ENCODE assay signal across 8 cellular contexts in the genomic region with DNA sequence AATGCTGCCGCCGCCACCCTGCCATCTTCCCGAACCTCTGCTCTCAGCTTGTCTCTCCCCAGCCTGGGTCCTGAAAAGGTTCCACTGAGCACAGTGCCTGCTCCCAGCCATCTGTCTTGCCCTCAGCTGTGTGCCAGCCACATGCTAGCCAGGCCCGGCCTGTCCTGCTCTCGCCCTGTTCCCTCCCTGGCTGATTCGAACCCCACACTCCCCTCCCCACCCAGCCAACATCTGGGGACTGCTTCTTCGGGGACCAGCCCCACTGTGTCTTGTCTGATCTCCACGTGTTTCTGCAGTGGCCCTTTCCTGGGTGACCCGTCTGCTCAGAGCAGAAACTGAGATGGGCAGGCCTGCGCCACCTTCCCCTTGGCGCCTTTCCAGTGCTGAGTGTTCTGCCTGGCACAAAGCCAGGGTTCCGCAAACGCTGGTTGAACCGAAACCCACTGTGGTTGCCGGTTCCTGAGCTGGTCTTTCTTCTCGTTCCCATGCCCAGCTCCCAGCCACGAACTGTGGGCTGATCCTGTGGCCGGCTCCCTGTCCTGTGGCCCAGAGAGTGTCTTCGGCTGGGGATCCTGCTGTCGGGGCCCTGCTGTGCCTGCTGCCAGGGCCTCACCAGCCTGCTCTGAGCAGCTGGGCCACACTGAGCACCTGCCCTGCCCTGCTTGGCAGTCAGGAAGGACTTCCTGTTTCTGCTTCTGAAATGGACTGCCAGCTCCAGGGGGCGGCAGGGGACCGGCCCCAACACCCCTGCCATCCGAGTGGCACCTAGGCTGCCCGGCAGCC.
DNase-seq lines count a peak whose midpoint lies in the region; ATAC-seq, FAIRE-seq and TF ChIP-seq lines count a peak whose summit lies in the region.

No MANE protein-coding gene starts in this region.

- WGBS in H1 (ENCODE audit: extremely low coverage in 1 of 2, insufficient coverage in 1 of 2, insufficient read length in 1 of 2, insufficient replicate concordance in 2 of 2, low coverage in 1 of 2, low lambda C conversion rate in 2 of 2, missing lambda C conversion rate in 1 of 2), 2 experiments = 87% methylated on average over 23 of the region's 24 CpGs; no CpG with 5 or more reads in 1 of the 2 experiments
- WGBS in pancreas, 2 donors = 59 to 61% methylated on average over 24 of the region's 24 CpGs
- WGBS in thymus = 17% methylated on average over 24 of the region's 24 CpGs

- H3K9me3 ChIP-seq in H1 (ENCODE audit: insufficient read depth in 2 of 2, low read depth in 1 of 2, low read length in 1 of 2) (no peaks in the 10 kb centered on the region), pancreas (no peaks in the 10 kb centered on the region), thymus (ENCODE audit: control insufficient read depth) (no peaks in the 10 kb centered on the region)

- H4K20me1 ChIP-seq in H1 (replicated peaks in 1 of 2; ENCODE audit: control insufficient read depth in 1 of 2, insufficient read depth in 2 of 2, low read length in 2 of 2) = no peaks in the 10 kb centered on the region

- DNase-seq in AML-193 (lab: John Stamatoyannopoulos, UW) (peak; percentile 78 to 81), NCI-H345 (lab: John Stamatoyannopoulos, UW) (peak; percentile 82), H1 (ENCODE audit: low read depth in 1 of 2, low spot score in 2 of 2) (peak in 1 of 2 experiments; percentile 41), pancreas (peak; percentile 44 to 81 (median 69)), H7 (no peak)
- peak; percentile 88 for DNase-seq in activated CD8-positive, alpha-beta memory T cell treated with anti-CD3 and anti-CD28 coated beads for 24 hours

- H3K4me3 ChIP-seq in H1 (ENCODE audit: extremely low read depth in 1 of 4, insufficient read depth in 2 of 4, low read depth in 3 of 4, low read length in 4 of 4) = no peak overlapping the region
- H3K4me3 ChIP-seq in pancreas = no peak overlapping the region
- peak overlapping the region; percentile 16 for H3K4me3 ChIP-seq in thymus (ENCODE audit: low read length)
- no peak overlapping the region for H3K4me3 ChIP-seq in H7 (ENCODE audit: insufficient read depth, low read depth, low read length)

- peak overlapping the region; percentile 8; the same call in 1 of the 2 replicates for H4K8ac ChIP-seq in H1 (ENCODE audit: extremely low read depth, insufficient read depth, low read length)

- no peak overlapping the region for H3K4ac ChIP-seq in H1 (replicated peaks; ENCODE audit: insufficient read length, low read depth, low read length)

- H2BK120ac ChIP-seq in H1 (replicated peaks; ENCODE audit: low read depth, low read length) = no peak overlapping the region

- peak overlapping the region; percentile 45 for H4K91ac ChIP-seq in H1 (replicated peaks; ENCODE audit: insufficient read length, low read length)

- H3K4me1 ChIP-seq in H1 (replicated peaks in 1 of 4; ENCODE audit: control insufficient read depth in 3 of 4, insufficient read depth in 4 of 4, low read length in 3 of 4) (peaks cover 0 to 3% (median 0%) of the 10 kb centered on the region in 4 experiments; a peak in 3 of 7 replicates), pancreas (peaks cover 0 to 16% (median 0%) of the 10 kb centered on the region in 3 donors), thymus (ENCODE audit: control insufficient read depth, insufficient read depth, low read length) (peaks cover 81% of the 10 kb centered on the region)

- H2AK5ac ChIP-seq in H1 (ENCODE audit: low read depth, low read length) = no peak overlapping the region

- POLR2A ChIA-PET in H1 (lab: Charles Lee; ENCODE audit: partially characterized antibody) = interaction anchor here (1.0 to 1.2 kb wide), 2 partner anchors 25 to 65 kb away, joined by 3 read pairs; no protein-coding TSS in a partner anchor

- H3K27ac ChIP-seq in H1 (ENCODE audit: low read depth, low read length) = no peak overlapping the region
- peak overlapping the region in 3 of 4 donors; percentile 50 to 83 (median 78) for H3K27ac ChIP-seq in pancreas
- peak overlapping the region; percentile 97 for H3K27ac ChIP-seq in thymus (ENCODE audit: low read depth)

- H3K9ac ChIP-seq in H1 (replicated peaks in 1 of 4; ENCODE audit: extremely low read depth in 1 of 4, low read depth in 3 of 4, low read length in 3 of 4) = no peak overlapping the region

- TF ChIP-seq POLR2A in H1 (IDR thresholded peaks at IDR 0.05; ENCODE audit: control extremely low read depth in 1 of 2, low read depth in 2 of 2, low read length in 2 of 2) = no peak

- H3K27me3 ChIP-seq in H1 (replicated peaks in 1 of 4; ENCODE audit: control insufficient read depth in 3 of 4, extremely low read depth in 1 of 4, insufficient read depth in 3 of 4, low read length in 3 of 4) (no peaks in the 10 kb centered on the region), pancreas (no peaks in the 10 kb centered on the region), thymus (ENCODE audit: control insufficient read depth, insufficient read depth) (no peaks in the 10 kb centered on the region), H7 (ENCODE audit: control insufficient read depth, insufficient read depth, low read length) (no peaks in the 10 kb centered on the region)

- H3K79me2 ChIP-seq in H1 (ENCODE audit: control insufficient read depth in 1 of 2, insufficient read depth in 2 of 2, low read length in 2 of 2) = no peaks in the 10 kb centered on the region

- CTCF ChIA-PET in H1 (lab: Charles Lee; ENCODE audit: partially characterized antibody) = interaction anchor here (0.6 to 1.8 kb wide), 10 partner anchors 8 to 376 kb away, joined by 3 to 7 read pairs (median 4); no protein-coding TSS in a partner anchor

- no peak for TF ChIP-seq EP300 in H1 (IDR thresholded peaks at IDR 0.05; ENCODE audit: borderline replicate concordance in 1 of 2, low read depth in 2 of 2, low read length in 2 of 2)

- no peak overlapping the region for H2AFZ ChIP-seq in H1 (ENCODE audit: low read length)

- no peak overlapping the region for H2BK5ac ChIP-seq in H1 (ENCODE audit: low read depth, low read length)

- H2BK12ac ChIP-seq in H1 (ENCODE audit: low read depth, low read length) = no peak overlapping the region

- no peak overlapping the region for H3K14ac ChIP-seq in H1 (ENCODE audit: insufficient read length)

- H2BK15ac ChIP-seq in H1 (ENCODE audit: low read length) = no peak overlapping the region

- TF ChIP-seq RAD21 in H1 (IDR thresholded peaks at IDR 0.05 in 1 of 2, conservative IDR thresholded peaks at IDR 0.05 in 1 of 2; ENCODE audit: low read depth in 2 of 2, low read length in 2 of 2) = no peak

- no peaks in the 10 kb centered on the region for H3K23me2 ChIP-seq in H1 (ENCODE audit: low read depth, low read length)

- no peak overlapping the region for H3K23ac ChIP-seq in H1 (ENCODE audit: insufficient read length)

- no peak overlapping the region for H3K56ac ChIP-seq in H1 (replicated peaks; ENCODE audit: insufficient read length, low read depth, low read length)

- H4K5ac ChIP-seq in H1 (ENCODE audit: insufficient read length, low read depth, low read length) = no peak overlapping the region

- no peaks in the 10 kb centered on the region for H3K79me1 ChIP-seq in H1 (ENCODE audit: low read depth, low read length)

- no peaks in the 10 kb centered on the region for H3K36me3 ChIP-seq in H1 (ENCODE audit: control insufficient read depth in 2 of 4, insufficient read depth in 4 of 4, low read length in 3 of 4)
- no peaks in the 10 kb centered on the region for H3K36me3 ChIP-seq in pancreas
- no peaks in the 10 kb centered on the region for H3K36me3 ChIP-seq in thymus (ENCODE audit: control insufficient read depth, insufficient read depth)
- H3K36me3 ChIP-seq in H7 (replicated peaks; ENCODE audit: control insufficient read depth, insufficient read depth, low read length) = no peaks in the 10 kb centered on the region

- ATAC-seq in GM21390 (IDR thresholded peaks at IDR 0.05; ENCODE audit: unreplicated experiment) (peak; percentile 32), pancreas (peak; percentile 55 to 74 (median 65))

- H3K18ac ChIP-seq in H1 (ENCODE audit: extremely low read depth, low read length) = no peak overlapping the region; the same call in 1 of the 2 replicates

- intact Hi-C loops in pancreas (cut with DNase I) = no loop called here

- FAIRE-seq in H1 (lab: Jason Lieb, UNC) (no peak), pancreas (lab: Jason Lieb, UNC) (no peak)

- no peak overlapping the region for H3K4me2 ChIP-seq in H1 (ENCODE audit: insufficient read depth in 1 of 2, low read depth in 2 of 2, low read length in 2 of 2)

- H2BK20ac ChIP-seq in H1 (ENCODE audit: low read length) = no peak overlapping the region

- TF ChIP-seq CTCF in H1 (IDR thresholded peaks at IDR 0.05; ENCODE audit: control extremely low read depth in 1 of 3, insufficient read depth in 1 of 3, low read depth in 1 of 3, low read length in 3 of 3) = no peak
- no peak for TF ChIP-seq CTCF in pancreas (IDR thresholded peaks at IDR 0.05)

TF ChIP-seq in H1, 55 proteins besides CTCF, POLR2A, EP300 and RAD21:
- TF ChIP-seq CHD1 (IDR thresholded peaks at IDR 0.05; ENCODE audit: low read depth, low read length) = no peak
- TF ChIP-seq KDM1A (IDR thresholded peaks at IDR 0.05; ENCODE audit: borderline replicate concordance, low read length) = no peak
- no peak for TF ChIP-seq CHD2 (IDR thresholded peaks at IDR 0.05; ENCODE audit: low read length)
- no peak for TF ChIP-seq HDAC2 (IDR thresholded peaks at IDR 0.05; ENCODE audit: borderline replicate concordance in 1 of 2, low read depth in 2 of 2, low read length in 2 of 2)
